ENCODE assay signal across 13 cellular contexts in genomic region chr18:71040161-71040560, GRCh38.
"Had no signal": no experiment of that assay in that cellular context is flagged by ENCODE, and none has a peak within 500 bp of the region (broad histone marks: within the 10 kb centered on the region; RNA-seq: fewer than 3 reads in every experiment).

No MANE protein-coding gene starts in this region.

- H3K4me1 ChIP-seq: pancreas, stomach, uterus had no signal

- ATAC-seq: left lobe of liver; natural killer cell treated with Interleukin-12 subunit alpha and Interleukin-12 subunit beta and Interleukin-15 and Interleukin-18, amount 100 ng/mL, for 72 hours; pancreas; right cardiac atrium had no signal

- DNase-seq: erythroblast; foreskin fibroblast; mammary epithelial cell; occipital lobe; pancreas; right cardiac atrium; small intestine; stimulated activated CD4-positive, alpha-beta T cell treated with anti-CD3 and anti-CD28 coated beads, Interleukin-12 subunit alpha, Interleukin-12 subunit beta, amount 100 ng/mL, for 4 hours; stimulated activated naive CD4-positive, alpha-beta T cell; stomach; uterus had no signal

- H3K4me3 ChIP-seq: pancreas, stomach, uterus had no signal

- H3K27ac ChIP-seq: pancreas, stomach, uterus had no signal

- H3K36me3 ChIP-seq: pancreas, stomach, uterus had no signal

- H3K9me3 ChIP-seq: pancreas, stomach, uterus had no signal

- H3K27me3 ChIP-seq: pancreas, stomach, uterus had no signal
